10 cellular contexts compared by ENCODE assay signal in genomic region chr6:100573169-100573568, GRCh38.
DNase-seq lines count a peak whose midpoint lies in the region; ATAC-seq, FAIRE-seq and TF ChIP-seq lines count a peak whose summit lies in the region.
"Had no signal": no experiment of that assay in that cellular context is flagged by ENCODE, and none has a peak within 500 bp of the region (broad histone marks: within the 10 kb centered on the region; RNA-seq: fewer than 3 reads in every experiment).

No MANE protein-coding gene starts in this region.

- TF ChIP-seq EP300 in A549 (IDR thresholded peaks at IDR 0.05), result no peak

- TF ChIP-seq RAD21 in A549 (conservative IDR thresholded peaks at IDR 0.05 in 1 of 2, IDR thresholded peaks at IDR 0.05 in 1 of 2), result peak; percentile 19 to 34; a peak in 2 of 5 replicates

- no peak; a peak in 1 of 6 replicates for ATAC-seq in A549
- peak; percentile 50; the same call in 1 of the 3 replicates for ATAC-seq in RWPE2 (ENCODE audit: low read depth)
- no peak for ATAC-seq in HG03159 (IDR thresholded peaks at IDR 0.05; ENCODE audit: unreplicated experiment)
- ATAC-seq in HG03025 (IDR thresholded peaks at IDR 0.05; ENCODE audit: low FRiP score, unreplicated experiment), result no peak
- ATAC-seq in GM21423 (IDR thresholded peaks at IDR 0.05; ENCODE audit: unreplicated experiment), result no peak

- H3K27me3 ChIP-seq in RWPE2 (ENCODE audit: insufficient read depth, poor library complexity, severe bottlenecking) (no peaks in the 10 kb centered on the region), H7 (ENCODE audit: control insufficient read depth, insufficient read depth, low read length) (no peaks in the 10 kb centered on the region)
- H3K27me3 ChIP-seq: right atrium auricular region had no signal

- CTCF ChIA-PET in A549 (lab: Yijun Ruan, JAX), result no interaction called here

- DNase-seq in A549 (ENCODE audit: low read depth in 1 of 2, low spot score in 1 of 2) (peak; percentile 4 to 18), H4 (ENCODE audit: low spot score) (peak; percentile 13), RWPE2 (ENCODE audit: low spot score) (no peak), germinal center (ENCODE audit: low spot score) (peak; percentile 7), H7 (no peak)
- DNase-seq: GDM1 had no signal

- FAIRE-seq in A549 (lab: Jason Lieb, UNC), result no peak

- H3K4me2 ChIP-seq in A549, result no peak overlapping the region

- TF ChIP-seq CTCF in A549 (IDR thresholded peaks at IDR 0.05), result peak; percentile 42
- peak; percentile 70 for TF ChIP-seq CTCF in RWPE2 (IDR thresholded peaks at IDR 0.05; ENCODE audit: poor library complexity, severe bottlenecking)

- no peak for TF ChIP-seq POLR2A in A549 (IDR thresholded peaks at IDR 0.05; ENCODE audit: low read length)

- H3K36me3 ChIP-seq in RWPE2 (ENCODE audit: low read depth), result peaks cover 16% of the 10 kb centered on the region
- H3K36me3 ChIP-seq in H7 (replicated peaks; ENCODE audit: control insufficient read depth, insufficient read depth, low read length), result no peaks in the 10 kb centered on the region; the same call in 1 of the 2 replicates
- H3K36me3 ChIP-seq: right atrium auricular region had no signal

- no peaks in the 10 kb centered on the region for H3K9me3 ChIP-seq in A549
- H3K9me3 ChIP-seq in RWPE2 (ENCODE audit: severe bottlenecking), result no peaks in the 10 kb centered on the region
- H3K9me3 ChIP-seq: right atrium auricular region had no signal

- H3K27ac ChIP-seq in A549 (no peak overlapping the region), RWPE2 (ENCODE audit: poor library complexity, severe bottlenecking) (no peak overlapping the region)
- H3K27ac ChIP-seq: right atrium auricular region had no signal

- no peak overlapping the region for H3K4me3 ChIP-seq in A549
- H3K4me3 ChIP-seq in RWPE2 (ENCODE audit: severe bottlenecking), result no peak overlapping the region
- no peak overlapping the region for H3K4me3 ChIP-seq in H7 (ENCODE audit: insufficient read depth, low read depth, low read length)
- H3K4me3 ChIP-seq: right atrium auricular region had no signal

- no peaks in the 10 kb centered on the region for H3K4me1 ChIP-seq in A549
- no peaks in the 10 kb centered on the region for H3K4me1 ChIP-seq in RWPE2 (ENCODE audit: insufficient read depth, poor library complexity, severe bottlenecking)
- H3K4me1 ChIP-seq: right atrium auricular region had no signal

- POLR2A ChIA-PET in A549 (lab: Yijun Ruan, JAX), result no interaction called here

TF ChIP-seq in A549, 52 proteins besides CTCF, POLR2A, EP300 and RAD21:
- peak; percentile 46; the same call in 2 of the 3 replicates for TF ChIP-seq SMC3 (IDR thresholded peaks at IDR 0.05)
- no peak for TF ChIP-seq FOSB (CRISPR knock-in tag; IDR thresholded peaks at IDR 0.05)

Comparison
In these comparisons a context has a peak if more than half of its experiments do, and no peak if none do; other contexts are left out.
1. DNase-seq: peak in A549 (2 of 2), H4 (single experiment) and germinal center (single experiment); none in RWPE2 (single experiment) and H7 (single experiment).